Comparison of ENCODE assay signal across 24 cellular contexts in the genomic region with DNA sequence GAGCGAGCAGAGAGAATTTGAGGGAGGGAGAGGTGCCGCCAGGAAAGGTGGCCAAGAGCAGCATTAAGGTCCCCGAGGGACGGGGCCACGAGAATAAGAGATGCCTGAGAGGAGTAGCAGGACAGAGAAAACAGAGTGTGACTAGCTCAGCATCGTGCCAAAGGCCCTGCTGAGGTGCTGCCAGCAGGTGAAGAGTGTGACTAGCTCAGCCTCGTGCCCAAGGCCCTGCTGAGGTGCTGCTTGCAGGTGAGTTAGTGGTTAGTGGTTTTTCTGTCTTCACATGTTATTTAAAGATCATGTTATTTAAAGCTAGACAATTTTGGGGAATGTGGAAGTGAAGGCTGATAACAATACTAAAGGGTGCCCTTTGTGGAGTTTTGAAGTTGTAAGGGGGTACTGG.
"Had no signal": no experiment of that assay in that cellular context is flagged by ENCODE, and none has a peak within 500 bp of the region (broad histone marks: within the 10 kb centered on the region; RNA-seq: fewer than 3 reads in every experiment).

No MANE protein-coding gene starts in this region.

- H2AFZ ChIP-seq: PC-9 had no signal

- DNase-seq: Kasumi-1, MV-4-11, NCI-H1048, NCI-H1105, NCI-H1417, NCI-H1436 treated with DMSO at 0.1 percent for 48 hours, NCI-H1694, NCI-H187 treated with DMSO at 0.1 percent for 48 hours, NCI-H2029 treated with DMSO at 0.1 percent for 48 hours, NCI-H2171, NCI-H226, NCI-H446, NCI-H510A, NCI-H524 treated with DMSO at 0.1 percent for 48 hours, NCI-H82, OCI-M1, PC-9, Peyer's patch, SHP77 treated with DMSO at 0.1 percent for 48 hours, SJCRH30 had no signal

- H3K27ac ChIP-seq: KMS-11, PC-9, Peyer's patch, SJCRH30 had no signal

- H3K4me3 ChIP-seq: K562, PC-9, Peyer's patch, SJCRH30 had no signal

- H3K36me3 ChIP-seq: Peyer's patch, SJCRH30 had no signal

- H3K4me2 ChIP-seq: KMS-11, PC-9 had no signal

- H3K4me1 ChIP-seq: SJCRH30 had no signal

- H3K9me3 ChIP-seq: Peyer's patch, SJCRH30 had no signal

- H3K27me3 ChIP-seq: Peyer's patch, SJCRH30 had no signal

- H3K9ac ChIP-seq: KMS-11 had no signal

- ATAC-seq: HepG2, K562, Right ventricle myocardium inferior had no signal
